Comparison of ENCODE assay signal across 8 cellular contexts in genomic region chr3:119891944-119892721, GRCh38.
DNase-seq lines count a peak whose midpoint lies in the region; ATAC-seq, FAIRE-seq and TF ChIP-seq lines count a peak whose summit lies in the region.

No MANE protein-coding gene starts in this region.

- DNase-seq in DMS 273 (lab: John Stamatoyannopoulos, UW; ENCODE audit: unreplicated experiment) (peak; percentile 83), NCI-H2081 (lab: John Stamatoyannopoulos, UW) (peak; percentile 72 to 78), epithelial cell of esophagus (ENCODE audit: low read depth) (peak; percentile 70), mucosa of descending colon (peak in 1 of 3 donors; percentile 54), urothelium cell line (ENCODE audit: low spot score) (peak; percentile 36), NCI-H1930 (lab: John Stamatoyannopoulos, UW) (no peak)

- intact Hi-C loops in mucosa of descending colon (cut with DNase I, micrococcal nuclease): loop anchor here in 1 of 2 donors (10.0 kb wide), 1 partner anchor 303 kb away; no protein-coding TSS in a partner anchor

- H3K4me3 ChIP-seq in WI38 (ENCODE audit: low read depth, low read length) (no peak overlapping the region), epithelial cell of esophagus (ENCODE audit: low read length) (no peak overlapping the region), mucosa of descending colon (no peak overlapping the region)

- H3K9me3 ChIP-seq in mucosa of descending colon: peaks cover 7% of the 10 kb centered on the region

- no peaks in the 10 kb centered on the region for H3K36me3 ChIP-seq in mucosa of descending colon (ENCODE audit: low read depth)

- TF ChIP-seq CTCF in WI38 (IDR thresholded peaks at IDR 0.05; ENCODE audit: low read depth, low read length) (peak; percentile 35; the same call in 1 of the 2 replicates), epithelial cell of esophagus (IDR thresholded peaks at IDR 0.05; ENCODE audit: insufficient read depth, low read depth, low read length, missing control alignments) (peak; percentile 69), mucosa of descending colon (IDR thresholded peaks at IDR 0.05) (peak; percentile 40)

- peaks cover 2% of the 10 kb centered on the region for H3K4me1 ChIP-seq in mucosa of descending colon (ENCODE audit: low read depth)

- no peak for FAIRE-seq in urothelium cell line (lab: Jason Lieb, UNC)

- ATAC-seq in GM21619 (IDR thresholded peaks at IDR 0.05; ENCODE audit: unreplicated experiment) (peak; percentile 71), mucosa of descending colon (peak; percentile 72)

Comparison
In these comparisons a context has a peak if more than half of its experiments do, and no peak if none do; other contexts are left out.
1. DNase-seq: peak in DMS 273 (single experiment), NCI-H2081 (2 of 2), epithelial cell of esophagus (single experiment) and urothelium cell line (single experiment); none in NCI-H1930 (0 of 2).
2. Peak in every context shown above with its lines, with median percentiles within 50 percentile points of each other: CTCF ChIP-seq.